ENCODE assay signal across 8 cellular contexts in genomic region chr16:84065536-84066132, GRCh38. TPM values are rescaled to one million over a fixed set of nuclear protein-coding genes. Genes with fewer than 3 reads are reported as not detected.
DNase-seq lines count a peak whose midpoint lies in the region; ATAC-seq, FAIRE-seq and TF ChIP-seq lines count a peak whose summit lies in the region.

No MANE protein-coding gene starts in this region.

- WGBS in H9 (ENCODE audit: extremely low coverage, insufficient read length, low lambda C conversion rate): no CpG with 5 or more reads among the region's 12 CpGs

- peaks cover 86 to 89% of the 10 kb centered on the region in 2 donors for H3K36me3 Mint-ChIP-seq in CD14-positive monocyte
- H3K36me3 Mint-ChIP-seq in H9 (ENCODE audit: insufficient read depth in 1 of 3, low read depth in 3 of 3): peaks cover 23 to 73% (median 49%) of the 10 kb centered on the region in 3 experiments; a peak in 6 of 7 replicates

- H3K27me3 Mint-ChIP-seq in CD14-positive monocyte (ENCODE audit: low read depth in 3 of 3): peaks cover 0 to 5% (median 0%) of the 10 kb centered on the region in 3 donors
- 0 out of 2 replicates have a peak, but pooled peaks cover 1% of the 10 kb centered on the region for H3K27me3 Mint-ChIP-seq in H9 (ENCODE audit: low read depth)

- no peak overlapping the region for H2BK5ac ChIP-seq in H9 (ENCODE audit: insufficient read length, low read length)

- no peaks in the 10 kb centered on the region for H4K20me1 ChIP-seq in H9 (ENCODE audit: control insufficient read depth, insufficient read depth, insufficient read length)

- H2AFZ ChIP-seq in H9 (ENCODE audit: low read length): no peak overlapping the region

- no peak overlapping the region for H2AK5ac ChIP-seq in H9 (ENCODE audit: insufficient read length, low read length)

- H3K27ac Mint-ChIP-seq in CD14-positive monocyte (no peak overlapping the region), H9 (no peak overlapping the region)

- H3K79me1 ChIP-seq in H9 (ENCODE audit: insufficient read depth, low read depth, low read length, poor library complexity, severe bottlenecking): no peaks in the 10 kb centered on the region

- DNase-seq in CD14-positive monocyte (ENCODE audit: low spot score) (no peak), H9 (peak; percentile 54), NCI-H82 treated with DMSO at 0.1 percent for 48 hours (lab: John Stamatoyannopoulos, UW; ENCODE audit: unreplicated experiment) (peak; percentile 9), astrocyte of the hippocampus (ENCODE audit: low read depth, low spot score) (peak; percentile 79), kidney (no peak), mesenteric fat pad (ENCODE audit: low spot score) (no peak)
- peak; percentile 43 for DNase-seq in stimulated activated naive CD8-positive, alpha-beta T cell treated with anti-CD3 and anti-CD28 coated beads, Interleukin-15, Interleukin-2, amounts not matched to agents 100 U/mL and 50 U/mL, for 24 hours

- H3K18ac ChIP-seq in H9 (ENCODE audit: insufficient read length, low read depth, low read length): no peak overlapping the region

- no peak for ATAC-seq in stimulated activated naive CD8-positive, alpha-beta T cell treated with anti-CD3 and anti-CD28 coated beads, Interleukin-15, Interleukin-2, amounts not matched to agents 100 U/mL and 50 U/mL, for 24 hours
- ATAC-seq in GM18873 (IDR thresholded peaks at IDR 0.05; ENCODE audit: low FRiP score, unreplicated experiment): no peak

- no peak overlapping the region for H3K56ac ChIP-seq in H9 (ENCODE audit: insufficient read length, low read depth, low read length)

- TF ChIP-seq CTCF in CD14-positive monocyte (IDR thresholded peaks at IDR 0.05) (peak; percentile 76), H9 (conservative IDR thresholded peaks at IDR 0.05) (peak; percentile 82), kidney (IDR thresholded peaks at IDR 0.05; ENCODE audit: borderline replicate concordance, extremely low read depth, insufficient read depth) (peak; percentile 65)

- H3K4ac ChIP-seq in H9 (ENCODE audit: low read depth, low read length): no peak overlapping the region

- H3K4me3 ChIP-seq in kidney (ENCODE audit: low read length in 2 of 2): no peak overlapping the region

- H3K14ac ChIP-seq in H9 (ENCODE audit: insufficient read depth, low read length): no peak overlapping the region

- no peak overlapping the region for H2BK12ac ChIP-seq in H9 (ENCODE audit: insufficient read length, low read depth, low read length)

- no peaks in the 10 kb centered on the region for H3K27me3 ChIP-seq in H9 (ENCODE audit: insufficient read depth, low read length)

- H3K9ac ChIP-seq in H9 (ENCODE audit: extremely low read depth, insufficient read length, low read length): no peak overlapping the region
- no peak overlapping the region for H3K9ac ChIP-seq in kidney (ENCODE audit: low read length in 2 of 2)

- H3K4me1 ChIP-seq in H9 (ENCODE audit: insufficient read depth, low read length) (no peaks in the 10 kb centered on the region), kidney (ENCODE audit: control insufficient read depth in 1 of 2, insufficient read depth in 1 of 2, low read depth in 1 of 2, low read length in 2 of 2) (no peaks in the 10 kb centered on the region)

- H3K36me3 ChIP-seq in kidney (ENCODE audit: control insufficient read depth in 1 of 2, insufficient read depth in 2 of 2, low read length in 2 of 2): peaks cover 55 to 69% of the 10 kb centered on the region in 2 donors

- H2BK15ac ChIP-seq in H9 (ENCODE audit: low read depth, low read length): no peak overlapping the region

- H3K23me2 ChIP-seq in H9 (ENCODE audit: insufficient read length, low read depth, low read length, poor library complexity, severe bottlenecking): no peaks in the 10 kb centered on the region

- H3K4me1 Mint-ChIP-seq in CD14-positive monocyte: peaks cover 27% of the 10 kb centered on the region
- peaks cover 3 to 9% of the 10 kb centered on the region in 2 experiments for H3K4me1 Mint-ChIP-seq in H9

- intact Hi-C loops in CD14-positive monocyte (cut with micrococcal nuclease): loop anchor here (2.0 to 5.0 kb wide), 3 partner anchors 37 to 117 kb away; no protein-coding TSS in a partner anchor
- intact Hi-C loops in kidney (cut with DNase I): no loop called here

- H3T11ph ChIP-seq in H9 (ENCODE audit: low read length): no peak overlapping the region

- no peak overlapping the region for H3K4me2 ChIP-seq in H9 (ENCODE audit: insufficient read depth, insufficient read length, low read length)

- H3K23ac ChIP-seq in H9 (ENCODE audit: insufficient read length, low read depth, low read length): no peak overlapping the region

- FAIRE-seq in kidney (lab: Jason Lieb, UNC): no peak

- no peak overlapping the region for H4K8ac ChIP-seq in H9 (replicated peaks; ENCODE audit: insufficient read length, low read depth, low read length)

- H2BK120ac ChIP-seq in H9 (ENCODE audit: low read depth, low read length, poor library complexity, severe bottlenecking): no peak overlapping the region

- H3K27ac ChIP-seq in H9 (ENCODE audit: insufficient read length, low read depth, low read length) (no peak overlapping the region), kidney (ENCODE audit: low read depth in 2 of 2, low read length in 2 of 2) (no peak overlapping the region)

- no peak overlapping the region for H4K91ac ChIP-seq in H9 (ENCODE audit: insufficient read length, low read depth, low read length)

- no peak overlapping the region for H2BK20ac ChIP-seq in H9 (ENCODE audit: low read depth, low read length, poor library complexity, severe bottlenecking)

- H3K79me2 ChIP-seq in H9 (ENCODE audit: insufficient read depth, low read length): no peaks in the 10 kb centered on the region

- H3K9me3 Mint-ChIP-seq in CD14-positive monocyte (no peaks in the 10 kb centered on the region), H9 (no peaks in the 10 kb centered on the region)

- H3K4me3 Mint-ChIP-seq in CD14-positive monocyte: no peak overlapping the region
- H3K4me3 Mint-ChIP-seq in H9: no peak overlapping the region

- no peak overlapping the region for H4K5ac ChIP-seq in H9 (ENCODE audit: insufficient read length, low read depth, low read length)

- H3K9me3 ChIP-seq in H9 (ENCODE audit: control insufficient read depth, low read depth, low read length): no peaks in the 10 kb centered on the region
- H3K9me3 ChIP-seq in kidney (ENCODE audit: control insufficient read depth in 1 of 2, low read length in 2 of 2): no peaks in the 10 kb centered on the region

RNA-seq across cellular contexts. Expression of gene SLC38A8, which starts 23.0 kb away (rescaled TPM):
- polyA plus RNA-seq in CD14-positive monocyte (not detected), kidney (ENCODE audit: insufficient read depth, low read depth, low replicate concordance) (0.30 TPM)
- total RNA-seq in H9 (2021) (0.35 TPM in 1 of 2 replicates, not detected in the other), kidney (not detected), mesenteric fat pad (not detected)

RNA-seq across cellular contexts. Expression of gene MBTPS1, which starts 51.1 kb away (rescaled TPM):
- polyA plus RNA-seq in CD14-positive monocyte (10 to 100 TPM; 26.4 to 28.0 TPM), kidney (ENCODE audit: insufficient read depth, low read depth, low replicate concordance) (45.5 TPM)
- total RNA-seq in H9 (2021) (46.8 and 48.7 TPM in 2 replicates), kidney (91.7 TPM), mesenteric fat pad (70.9 TPM)

Comparison
In these comparisons a context has a peak if more than half of its experiments do, and no peak if none do; other contexts are left out.
1. DNase-seq: peak in H9 (single experiment), NCI-H82 treated with DMSO at 0.1 percent for 48 hours (single experiment), astrocyte of the hippocampus (single experiment) and stimulated activated naive CD8-positive, alpha-beta T cell treated with anti-CD3 and anti-CD28 coated beads, Interleukin-15, Interleukin-2, amounts not matched to agents 100 U/mL and 50 U/mL, for 24 hours (single experiment); none in CD14-positive monocyte (single experiment), kidney (single experiment) and mesenteric fat pad (single experiment).
2. Peak in every context shown above with its lines, with median percentiles within 50 percentile points of each other: CTCF ChIP-seq.